ENCODE assay signal across 8 cellular contexts in the genomic region with DNA sequence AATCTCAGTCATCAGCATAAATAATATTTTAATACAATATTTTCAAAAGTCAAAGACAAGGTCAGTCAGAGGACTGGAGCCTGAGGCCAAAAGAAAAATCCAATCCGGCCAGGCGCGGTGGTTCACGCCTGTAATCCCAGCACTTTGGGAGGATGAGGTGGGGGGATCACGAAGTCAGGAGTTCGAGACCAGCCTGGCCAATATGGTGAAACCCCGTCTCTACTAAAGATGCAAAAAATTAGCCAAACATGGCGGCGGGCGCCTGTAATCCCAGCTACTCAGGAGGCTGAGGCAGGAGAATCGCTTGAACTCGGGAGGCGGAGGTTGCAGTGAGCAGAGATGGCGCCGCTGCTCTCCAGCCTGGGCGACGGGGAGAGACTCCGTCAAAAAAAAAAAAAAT. TPM values are rescaled to one million over a fixed set of nuclear protein-coding genes. Genes with fewer than 3 reads are reported as not detected.
A peak's percentile ranks its signal among the peaks of the same experiment; 100 is the strongest.
DNase-seq lines count a peak whose midpoint lies in the region; ATAC-seq and TF ChIP-seq lines count a peak whose summit lies in the region.
"Not testable (repeated sequence)": the region's sequence is repeated elsewhere in the genome, so short reads cannot be mapped to it uniquely, and the experiment has no call there.

No MANE protein-coding gene starts in this region.

- not testable (repeated sequence) for H3K9me3 ChIP-seq in CD4-positive, CD25-positive, alpha-beta regulatory T cell (ENCODE audit: control insufficient read depth in 2 of 2, low read length in 2 of 2); hepatocyte (ENCODE audit: low read depth); tibial nerve

- H3K27me3 Mint-ChIP-seq in CD4-positive, CD25-positive, alpha-beta regulatory T cell, result peaks cover 21% of the 10 kb centered on the region
- not testable (repeated sequence) for H3K27me3 Mint-ChIP-seq in activated naive CD4-positive, alpha-beta T cell treated with anti-CD3 and anti-CD28 coated beads, Interleukin-2, amount 50 U/mL, for 24 hours; effector memory CD8-positive, alpha-beta T cell; naive B cell

- not testable (repeated sequence) for H3K36me3 Mint-ChIP-seq in CD4-positive, CD25-positive, alpha-beta regulatory T cell; activated naive CD4-positive, alpha-beta T cell treated with anti-CD3 and anti-CD28 coated beads, Interleukin-2, amount 50 U/mL, for 24 hours; effector memory CD8-positive, alpha-beta T cell (ENCODE audit: insufficient read depth); naive B cell

- H3K4me2 ChIP-seq in hepatocyte, result peak overlapping the region; percentile 77

- not testable (repeated sequence) for H3K4me1 ChIP-seq in CD4-positive, CD25-positive, alpha-beta regulatory T cell (ENCODE audit: control insufficient read depth, insufficient read depth, low read length, poor library complexity, severe bottlenecking); hepatocyte (ENCODE audit: insufficient read depth); rectal smooth muscle tissue (ENCODE audit: control insufficient read depth, insufficient read depth, low read length)
- peaks cover 0 to 10% (median 7%) of the 10 kb centered on the region in 4 donors for H3K4me1 ChIP-seq in tibial nerve

- WGBS in hepatocyte (ENCODE audit: low lambda C conversion rate, missing lambda C conversion rate), result 54% methylated on average over 17 of the region's 18 CpGs
- 75% methylated on average over 18 of the region's 18 CpGs for WGBS in tibial nerve, 2 donors

- peak overlapping the region in 3 of 4 donors; percentile 44 to 89 (median 81) for H3K4me3 Mint-ChIP-seq in CD4-positive, CD25-positive, alpha-beta regulatory T cell
- H3K4me3 Mint-ChIP-seq in activated naive CD4-positive, alpha-beta T cell treated with anti-CD3 and anti-CD28 coated beads, Interleukin-2, amount 50 U/mL, for 24 hours, result peak overlapping the region; percentile 87
- peak overlapping the region; percentile 87 to 90 for H3K4me3 Mint-ChIP-seq in effector memory CD8-positive, alpha-beta T cell
- peak overlapping the region; percentile 73 to 95 (median 90) for H3K4me3 Mint-ChIP-seq in naive B cell

- not testable (repeated sequence) for H4K20me1 ChIP-seq in hepatocyte (ENCODE audit: insufficient read depth, poor library complexity, severe bottlenecking)

- not testable (repeated sequence) for H3K36me3 ChIP-seq in CD4-positive, CD25-positive, alpha-beta regulatory T cell (ENCODE audit: control insufficient read depth, insufficient read depth, low read length); hepatocyte (replicated peaks; ENCODE audit: insufficient read depth, low read depth); rectal smooth muscle tissue (ENCODE audit: control insufficient read depth, insufficient read depth, low read length); tibial nerve

- ATAC-seq in CD4-positive, CD25-positive, alpha-beta regulatory T cell (ENCODE audit: low read depth in 2 of 2); effector memory CD8-positive, alpha-beta T cell (replicated peaks); naive B cell (ENCODE audit: low read depth in 2 of 2): not testable (repeated sequence)

- H3K4me3 ChIP-seq in CD4-positive, CD25-positive, alpha-beta regulatory T cell (ENCODE audit: low read depth, low read length); hepatocyte: not testable (repeated sequence)
- H3K4me3 ChIP-seq in Jurkat, Clone E6-1 (ENCODE audit: low read length), result peak overlapping the region; percentile 58
- H3K4me3 ChIP-seq in rectal smooth muscle tissue (ENCODE audit: low read length) (peak overlapping the region; percentile 75), tibial nerve (peak overlapping the region in 3 of 4 donors; percentile 43 to 62 (median 53))

- H3K9me3 Mint-ChIP-seq in CD4-positive, CD25-positive, alpha-beta regulatory T cell; activated naive CD4-positive, alpha-beta T cell treated with anti-CD3 and anti-CD28 coated beads, Interleukin-2, amount 50 U/mL, for 24 hours; effector memory CD8-positive, alpha-beta T cell; naive B cell: not testable (repeated sequence)

- H3K27ac Mint-ChIP-seq in CD4-positive, CD25-positive, alpha-beta regulatory T cell, result peak overlapping the region in 1 of 3 donors; percentile 86
- H3K27ac Mint-ChIP-seq in activated naive CD4-positive, alpha-beta T cell treated with anti-CD3 and anti-CD28 coated beads, Interleukin-2, amount 50 U/mL, for 24 hours; effector memory CD8-positive, alpha-beta T cell: not testable (repeated sequence)
- peak overlapping the region in 4 of 6 donors; percentile 44 to 88 (median 82) for H3K27ac Mint-ChIP-seq in naive B cell

- H3K9ac ChIP-seq in rectal smooth muscle tissue (ENCODE audit: low read length), result not testable (repeated sequence)

- not testable (repeated sequence) for H3K79me2 ChIP-seq in hepatocyte

- not testable (repeated sequence) for TF ChIP-seq EP300 in tibial nerve (IDR thresholded peaks at IDR 0.05)

- not testable (repeated sequence) for TF ChIP-seq CTCF in hepatocyte (IDR thresholded peaks at IDR 0.05; ENCODE audit: poor library complexity); tibial nerve (IDR thresholded peaks at IDR 0.05)

- H2AFZ ChIP-seq in hepatocyte, result peak overlapping the region; percentile 93

- H3K4me1 Mint-ChIP-seq in CD4-positive, CD25-positive, alpha-beta regulatory T cell, result peaks cover 0 to 18% (median 5%) of the 10 kb centered on the region in 4 donors
- peaks cover 35% of the 10 kb centered on the region for H3K4me1 Mint-ChIP-seq in activated naive CD4-positive, alpha-beta T cell treated with anti-CD3 and anti-CD28 coated beads, Interleukin-2, amount 50 U/mL, for 24 hours
- H3K4me1 Mint-ChIP-seq in effector memory CD8-positive, alpha-beta T cell (ENCODE audit: low read depth in 2 of 2), result peaks cover 11 to 14% of the 10 kb centered on the region in 2 donors
- H3K4me1 Mint-ChIP-seq in naive B cell, result peaks cover 4 to 17% (median 8%) of the 10 kb centered on the region in 3 donors

- DNase-seq in CD4-positive, CD25-positive, alpha-beta regulatory T cell; Jurkat, Clone E6-1 (ENCODE audit: low read depth, low spot score); effector memory CD8-positive, alpha-beta T cell; hepatocyte (ENCODE audit: low spot score); naive B cell; tibial nerve (ENCODE audit: low spot score in 2 of 2): not testable (repeated sequence)

- TF ChIP-seq POLR2A in tibial nerve (IDR thresholded peaks at IDR 0.05), result not testable (repeated sequence)

- not testable (repeated sequence) for H3K27ac ChIP-seq in CD4-positive, CD25-positive, alpha-beta regulatory T cell (ENCODE audit: insufficient read depth, low read length, poor library complexity, severe bottlenecking); rectal smooth muscle tissue (ENCODE audit: low read depth, low read length)
- H3K27ac ChIP-seq in hepatocyte (peak overlapping the region; percentile 82), tibial nerve (peak overlapping the region in 3 of 4 donors; percentile 73 to 92 (median 91))

- not testable (repeated sequence) for H3K9me2 ChIP-seq in hepatocyte (replicated peaks; ENCODE audit: insufficient read depth)

- not testable (repeated sequence) for H3K27me3 ChIP-seq in CD4-positive, CD25-positive, alpha-beta regulatory T cell (ENCODE audit: control insufficient read depth, insufficient read depth, low read length); hepatocyte; rectal smooth muscle tissue (ENCODE audit: control insufficient read depth, insufficient read depth, low read length); tibial nerve

RNA-seq across cellular contexts. Expression of a gene that starts 18.1 kb away (rescaled TPM):
- total RNA-seq in CD4-positive, CD25-positive, alpha-beta regulatory T cell, result 4.2 TPM
- 10 to 100 TPM in 1 of 4 donors, 1 to 10 TPM in 3; 3.5 to 10.9 (median 6.8) TPM for polyA plus RNA-seq in CD4-positive, CD25-positive, alpha-beta regulatory T cell
- polyA plus RNA-seq in Jurkat, Clone E6-1 (2012; ENCODE audit: insufficient read depth, insufficient read length), result 158 TPM
- total RNA-seq in hepatocyte (39.6 and 42.4 TPM in 2 replicates), tibial nerve (100 to 1,000 TPM; 121 to 150 (median 143) TPM)
- polyA plus RNA-seq in hepatocyte (62.4 and 64.9 TPM in 2 replicates), naive B cell (ENCODE audit: low read depth in 6 of 6) (10 to 100 TPM; 20.1 to 36.1 (median 25.3) TPM)
